ENCODE assay signal across 26 cellular contexts in the genomic region with DNA sequence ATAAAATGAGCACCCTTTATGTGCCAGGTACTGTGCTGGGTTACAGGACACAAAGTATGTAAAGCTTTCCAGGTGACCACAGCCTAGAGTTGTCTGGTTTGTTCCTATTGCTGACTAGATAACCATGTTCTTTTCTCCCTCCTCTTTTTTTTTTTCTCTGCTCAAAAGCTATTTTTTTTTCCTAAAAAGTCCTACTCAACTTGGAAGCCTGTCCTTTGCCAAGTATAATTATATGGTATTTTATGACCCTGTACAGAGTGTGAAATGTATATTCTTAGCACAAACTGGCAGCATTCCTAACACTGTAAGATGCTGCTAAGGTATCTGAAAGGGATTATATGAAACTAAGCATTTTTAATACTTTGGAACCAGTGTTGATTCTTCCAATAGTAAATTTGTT.
"Had no signal": no experiment of that assay in that cellular context is flagged by ENCODE, and none has a peak within 500 bp of the region (broad histone marks: within the 10 kb centered on the region; RNA-seq: fewer than 3 reads in every experiment).

No MANE protein-coding gene starts in this region.

- ATAC-seq: mucosa of descending colon; naive thymus-derived CD4-positive, alpha-beta T cell; natural killer cell treated with Interleukin-12 subunit alpha and Interleukin-12 subunit beta and Interleukin-15 and Interleukin-18, amount 100 ng/mL, for 72 hours; right lobe of liver; stimulated activated naive B cell treated with anti-CD40 and anti-IgM and Interleukin-4, amounts not matched to agents 10 μg/mL and 1 μg/mL and 100 μg/mL, for 72 hours had no signal

- H3K4me3 Mint-ChIP-seq: naive thymus-derived CD4-positive, alpha-beta T cell; natural killer cell treated with Interleukin-12 subunit alpha and Interleukin-12 subunit beta and Interleukin-15 and Interleukin-18, amount 100 ng/mL, for 72 hours; neural crest cell; stimulated activated naive B cell treated with anti-CD40 and anti-IgM and Interleukin-4, amounts not matched to agents 10 μg/mL and 1 μg/mL and 100 μg/mL, for 72 hours; stimulated activated naive CD8-positive, alpha-beta T cell treated with anti-CD3 and anti-CD28 coated beads, Interleukin-15, Interleukin-2, amounts not matched to agents 100 ng/mL and 50 ng/mL, for 24 hours had no signal

- H3K36me3 ChIP-seq: left ventricle myocardium inferior, ovary, right atrium auricular region, right lobe of liver, suprapubic skin, thoracic aorta, tibial artery, uterus had no signal

- H3K27me3 ChIP-seq: hepatocyte, ovary, right atrium auricular region, right lobe of liver, suprapubic skin, tibial artery, uterus had no signal

- H3K36me3 Mint-ChIP-seq: naive thymus-derived CD4-positive, alpha-beta T cell; stimulated activated naive B cell treated with anti-CD40 and anti-IgM and Interleukin-4, amounts not matched to agents 10 μg/mL and 1 μg/mL and 100 μg/mL, for 72 hours had no signal

- H3K4me1 Mint-ChIP-seq: naive thymus-derived CD4-positive, alpha-beta T cell; stimulated activated naive B cell treated with anti-CD40 and anti-IgM and Interleukin-4, amounts not matched to agents 10 μg/mL and 1 μg/mL and 100 μg/mL, for 72 hours had no signal

- H3K4me1 ChIP-seq: left ventricle myocardium inferior, right atrium auricular region, right lobe of liver, suprapubic skin, uterus had no signal

- H3K9me3 Mint-ChIP-seq: stimulated activated naive CD8-positive, alpha-beta T cell treated with anti-CD3 and anti-CD28 coated beads, Interleukin-15, Interleukin-2, amounts not matched to agents 100 ng/mL and 50 ng/mL, for 24 hours had no signal

- H3K27ac ChIP-seq: hepatocyte, left ventricle myocardium inferior, ovary, right atrium auricular region, right lobe of liver, skin epidermis, suprapubic skin, thoracic aorta, tibial artery, uterus had no signal

- H3K27ac Mint-ChIP-seq: natural killer cell treated with Interleukin-12 subunit alpha and Interleukin-12 subunit beta and Interleukin-15 and Interleukin-18, amount 100 ng/mL, for 72 hours; progenitor cell of endocrine pancreas; stimulated activated naive B cell treated with anti-CD40 and anti-IgM and Interleukin-4, amounts not matched to agents 10 μg/mL and 1 μg/mL and 100 μg/mL, for 72 hours; stimulated activated naive CD8-positive, alpha-beta T cell treated with anti-CD3 and anti-CD28 coated beads, Interleukin-15, Interleukin-2, amounts not matched to agents 100 ng/mL and 50 ng/mL, for 24 hours had no signal

- DNase-seq: islet precursor cell; left ventricle myocardium inferior; midbrain; mucosa of descending colon; naive thymus-derived CD4-positive, alpha-beta T cell; nucleus accumbens; ovary; right lobe of liver; stimulated activated CD4-positive, alpha-beta T cell treated with anti-CD3 and anti-CD28 coated beads, Interleukin-12 subunit alpha, Interleukin-12 subunit beta, amount 100 ng/mL, for 4 hours; stimulated activated CD4-positive, alpha-beta T cell treated with anti-CD3 and anti-CD28 coated beads, Interleukin-15, amount 100 ng/mL, for 24 hours; stimulated activated CD4-positive, alpha-beta T cell treated with anti-CD3 and anti-CD28 coated beads, Interleukin-2, amount 100 ng/mL, for 24 hours; stimulated activated CD4-positive, alpha-beta T cell treated with anti-CD3 and anti-CD28 coated beads, Interleukin-4, amount 100 ng/mL, for 1 hour; stimulated activated naive B cell treated with anti-CD40 and anti-IgM and Interleukin-4, amounts not matched to agents 10 μg/mL and 1 μg/mL and 100 μg/mL, for 72 hours; tibial artery; trophoblast cell; uterus had no signal

- H3K27me3 Mint-ChIP-seq: natural killer cell treated with Interleukin-12 subunit alpha and Interleukin-12 subunit beta and Interleukin-15 and Interleukin-18, amount 100 ng/mL, for 72 hours; progenitor cell of endocrine pancreas; stimulated activated naive B cell treated with anti-CD40 and anti-IgM and Interleukin-4, amounts not matched to agents 10 μg/mL and 1 μg/mL and 100 μg/mL, for 72 hours; stimulated activated naive CD8-positive, alpha-beta T cell treated with anti-CD3 and anti-CD28 coated beads, Interleukin-15, Interleukin-2, amounts not matched to agents 100 ng/mL and 50 ng/mL, for 24 hours had no signal

- H3K4me3 ChIP-seq: hepatocyte, left ventricle myocardium inferior, lung, mucosa of descending colon, ovary, right atrium auricular region, right lobe of liver, skin epidermis, suprapubic skin, thoracic aorta, tibial artery, uterus had no signal

- H3K9me3 ChIP-seq: mucosa of descending colon, ovary, right atrium auricular region, right lobe of liver, thoracic aorta, tibial artery, uterus had no signal
